ENCODE assay signal across 29 cellular contexts in genomic region chr6:88491266-88491665, GRCh38.
"Had no signal": no experiment of that assay in that cellular context is flagged by ENCODE, and none has a peak within 500 bp of the region (broad histone marks: within the 10 kb centered on the region; RNA-seq: fewer than 3 reads in every experiment).

No MANE protein-coding gene starts in this region.

- H3K27me3 Mint-ChIP-seq: progenitor cell of endocrine pancreas had no signal

- H3K4me1 ChIP-seq: body of pancreas, colonic mucosa, lower lobe of right lung, right lobe of liver had no signal

- H3K36me3 Mint-ChIP-seq: activated naive CD4-positive, alpha-beta T cell treated with anti-CD3 and anti-CD28 coated beads, Interleukin-2, amount 50 U/mL, for 24 hours; natural killer cell; WTC11 had no signal

- H3K4me1 Mint-ChIP-seq: activated CD4-positive, alpha-beta T cell treated with anti-CD3 and anti-CD28 coated beads, Interleukin-2, amount 10 ng/mL, durations not matched to agents 7 days and 5 days; activated naive CD4-positive, alpha-beta T cell treated with anti-CD3 and anti-CD28 coated beads, Interleukin-2, amount 50 U/mL, for 24 hours; natural killer cell had no signal

- H3K36me3 ChIP-seq: cardiac muscle cell, colonic mucosa, lower lobe of right lung, ovary, right lobe of liver, upper lobe of right lung had no signal

- H3K4me3 ChIP-seq: body of pancreas, cardiac muscle cell, colonic mucosa, dorsolateral prefrontal cortex, lower lobe of right lung, ovary, right lobe of liver, skin epidermis, upper lobe of right lung had no signal

- H3K9me3 ChIP-seq: body of pancreas, colonic mucosa, lower lobe of right lung, ovary, right lobe of liver, upper lobe of right lung had no signal

- H3K27me3 ChIP-seq: body of pancreas, cardiac muscle cell, colonic mucosa, dorsolateral prefrontal cortex, ovary, right lobe of liver, upper lobe of right lung had no signal

- H3K4me3 Mint-ChIP-seq: activated CD4-positive, alpha-beta T cell treated with anti-CD3 and anti-CD28 coated beads, Interleukin-2, amount 10 ng/mL, durations not matched to agents 7 days and 5 days; activated CD8-positive, alpha-beta T cell treated with anti-CD3 and anti-CD28 coated beads for 36 hours; activated naive CD4-positive, alpha-beta T cell treated with anti-CD3 and anti-CD28 coated beads, Interleukin-2, amount 50 U/mL, for 24 hours; activated naive CD8-positive, alpha-beta T cell treated with anti-CD3 and anti-CD28 coated beads, Interleukin-2, amount 50 U/mL, for 24 hours; activated T-cell treated with anti-CD3 and anti-CD28 coated beads, Interleukin-2, amount 50 U/mL, for 4 hours; natural killer cell; stimulated activated naive CD8-positive, alpha-beta T cell treated with anti-CD3 and anti-CD28 coated beads, Interleukin-15, Interleukin-2, amounts not matched to agents 100 ng/mL and 50 ng/mL, for 24 hours; WTC11 had no signal

- ATAC-seq: activated CD8-positive, alpha-beta T cell treated with anti-CD3 and anti-CD28 coated beads for 36 hours; activated naive CD8-positive, alpha-beta T cell treated with anti-CD3 and anti-CD28 coated beads, Interleukin-2, amount 50 U/mL, for 24 hours; activated T-cell treated with anti-CD3 and anti-CD28 coated beads, Interleukin-2, amount 50 U/mL, for 4 hours; body of pancreas; left lobe of liver; natural killer cell; SK-N-SH treated with all-trans-retinoic acid at 6 μM for 48 hours; WTC11 had no signal

- DNase-seq: activated CD4-positive, alpha-beta T cell treated with anti-CD3 and anti-CD28 coated beads for 1 hour; activated CD4-positive, alpha-beta T cell treated with anti-CD3 and anti-CD28 coated beads, Interleukin-2, amount 10 ng/mL, durations not matched to agents 7 days and 5 days; activated CD8-positive, alpha-beta T cell treated with anti-CD3 and anti-CD28 coated beads for 36 hours; activated naive CD8-positive, alpha-beta T cell treated with anti-CD3 and anti-CD28 coated beads, Interleukin-2, amount 50 U/mL, for 24 hours; activated T-cell treated with anti-CD3 and anti-CD28 coated beads, Interleukin-2, amount 50 U/mL, for 4 hours; cerebellar nuclear complex; colonic mucosa; dorsolateral prefrontal cortex; effector memory CD4-positive, alpha-beta T cell; kidney glomerular epithelial cell; lower lobe of right lung; mesendoderm; natural killer cell; ovary; right lobe of liver; stimulated activated CD4-positive, alpha-beta T cell treated with anti-CD3 and anti-CD28 coated beads, Interleukin-12 subunit alpha, Interleukin-12 subunit beta, amount 100 ng/mL, for 4 hours; stimulated activated CD4-positive, alpha-beta T cell treated with anti-CD3 and anti-CD28 coated beads, Interleukin-4, amount 100 ng/mL, for 1 hour; T-helper 2 cell; upper lobe of right lung had no signal

- H3K27ac ChIP-seq: body of pancreas, cardiac muscle cell, colonic mucosa, dorsolateral prefrontal cortex, lower lobe of right lung, ovary, right lobe of liver had no signal

- H3K27ac Mint-ChIP-seq: activated CD4-positive, alpha-beta T cell treated with anti-CD3 and anti-CD28 coated beads, Interleukin-2, amount 10 ng/mL, durations not matched to agents 7 days and 5 days; activated CD8-positive, alpha-beta T cell treated with anti-CD3 and anti-CD28 coated beads for 36 hours; activated naive CD4-positive, alpha-beta T cell treated with anti-CD3 and anti-CD28 coated beads, Interleukin-2, amount 50 U/mL, for 24 hours; activated naive CD8-positive, alpha-beta T cell treated with anti-CD3 and anti-CD28 coated beads, Interleukin-2, amount 50 U/mL, for 24 hours; activated T-helper 2 cell treated with anti-CD3 and anti-CD28 coated beads, Interferon-gamma antibody, Interleukin-2, Interleukin-4, amounts not matched to agents 10 μg/mL and 5 μg/mL and 100 μg/mL, durations not matched to agents 14 hours and 24 hours and 36 hours; natural killer cell; progenitor cell of endocrine pancreas; stimulated activated naive CD8-positive, alpha-beta T cell treated with anti-CD3 and anti-CD28 coated beads, Interleukin-15, Interleukin-2, amounts not matched to agents 100 ng/mL and 50 ng/mL, for 24 hours; WTC11 had no signal

- H3K9me3 Mint-ChIP-seq: activated CD4-positive, alpha-beta T cell treated with anti-CD3 and anti-CD28 coated beads, Interleukin-2, amount 10 ng/mL, durations not matched to agents 7 days and 5 days; activated CD8-positive, alpha-beta T cell treated with anti-CD3 and anti-CD28 coated beads for 36 hours; activated naive CD4-positive, alpha-beta T cell treated with anti-CD3 and anti-CD28 coated beads, Interleukin-2, amount 50 U/mL, for 24 hours; activated naive CD8-positive, alpha-beta T cell treated with anti-CD3 and anti-CD28 coated beads, Interleukin-2, amount 50 U/mL, for 24 hours; activated T-cell treated with anti-CD3 and anti-CD28 coated beads, Interleukin-2, amount 50 U/mL, for 4 hours; activated T-helper 2 cell treated with anti-CD3 and anti-CD28 coated beads, Interferon-gamma antibody, Interleukin-2, Interleukin-4, amounts not matched to agents 10 μg/mL and 5 μg/mL and 100 μg/mL, durations not matched to agents 14 hours and 24 hours and 36 hours; stimulated activated naive CD8-positive, alpha-beta T cell treated with anti-CD3 and anti-CD28 coated beads, Interleukin-15, Interleukin-2, amounts not matched to agents 100 ng/mL and 50 ng/mL, for 24 hours had no signal
